In the genomic region with DNA sequence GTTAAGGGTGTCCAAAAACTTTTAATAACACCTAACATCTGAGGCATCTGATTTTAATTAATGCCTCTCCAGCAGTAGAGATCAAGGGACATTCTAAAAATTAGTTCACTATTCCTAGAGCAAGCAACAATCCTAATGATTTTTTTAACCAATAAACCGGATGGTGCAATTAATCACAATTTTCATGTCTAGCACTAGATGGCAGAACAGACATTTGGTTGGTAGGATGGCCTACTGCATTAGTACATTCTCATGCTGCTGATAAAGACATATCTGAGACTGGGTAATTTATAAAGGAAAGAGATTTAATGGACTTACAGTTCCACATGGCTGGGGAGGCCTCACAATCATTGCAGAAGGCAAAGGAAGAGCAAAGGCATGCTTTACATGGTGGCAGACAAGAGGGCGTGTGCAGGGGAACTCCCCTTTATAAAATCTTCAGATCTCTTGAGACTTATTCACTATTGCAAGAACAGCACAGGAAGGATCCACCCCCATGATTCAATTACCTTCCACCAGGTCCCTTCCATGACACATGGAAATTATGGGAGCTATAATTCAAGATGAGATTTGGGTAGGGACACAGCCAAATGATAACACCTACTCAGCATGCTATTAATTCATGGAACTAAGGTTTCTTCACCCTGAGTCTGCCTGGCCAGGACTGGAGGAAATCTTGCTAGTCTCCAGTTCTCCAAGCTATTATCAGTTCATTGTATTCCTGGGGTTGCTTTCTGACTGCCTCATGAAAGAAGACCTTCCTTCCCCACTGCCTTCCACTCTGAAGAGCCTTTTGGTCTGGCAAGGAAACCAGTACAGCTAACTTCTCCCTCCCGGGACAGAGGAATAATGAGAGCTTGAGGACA, we compare ENCODE assay signal across 22 cellular contexts. TPM values are rescaled to one million over a fixed set of nuclear protein-coding genes. Genes with fewer than 3 reads are reported as not detected.
DNase-seq lines count a peak whose midpoint lies in the region; ATAC-seq and TF ChIP-seq lines count a peak whose summit lies in the region.
"Had no signal": no experiment of that assay in that cellular context is flagged by ENCODE, and none has a peak within 500 bp of the region (broad histone marks: within the 10 kb centered on the region; RNA-seq: fewer than 3 reads in every experiment).

No MANE protein-coding gene starts in this region.

- H4K20me1 ChIP-seq in SK-N-SH (ENCODE audit: insufficient read depth), result no peaks in the 10 kb centered on the region

- no peaks in the 10 kb centered on the region for H3K4me1 ChIP-seq in SK-N-SH (ENCODE audit: control insufficient read depth in 1 of 2, insufficient read depth in 2 of 2, low read depth in 1 of 2, low read length in 1 of 2)
- H3K4me1 ChIP-seq: Peyer's patch, prostate gland, uterus had no signal

- H3K9me3 ChIP-seq in SK-N-SH, result no peaks in the 10 kb centered on the region
- H3K9me3 ChIP-seq: Peyer's patch, prostate gland, uterus had no signal

- DNase-seq in ELR (ENCODE audit: low read depth) (peak; percentile 41), SK-N-SH (no peak), left lobe of liver (ENCODE audit: low spot score) (no peak), NCI-H146 treated with DMSO at 0.1 percent for 48 hours (lab: John Stamatoyannopoulos, UW; ENCODE audit: unreplicated experiment) (no peak), RWPE1 (ENCODE audit: low spot score) (no peak)
- DNase-seq in Jurkat, Clone E6-1 (ENCODE audit: low read depth, low spot score), result peak; percentile 11
- DNase-seq: activated CD4-positive, alpha-beta T cell treated with anti-CD3 and anti-CD28 coated beads, Interleukin-2, amount 10 ng/mL, durations not matched to agents 7 days and 5 days; effector memory CD8-positive, alpha-beta T cell; islet precursor cell; KBM-7; NCI-H1417; NCI-H2171; NCI-H748 treated with DMSO at 0.1 percent for 48 hours; Peyer's patch; stimulated activated CD4-positive, alpha-beta T cell treated with anti-CD3 and anti-CD28 coated beads, Interleukin-4, amount 100 ng/mL, for 1 hour; T-cell; uterus had no signal

- H3K4me2 ChIP-seq in SK-N-SH, result no peak overlapping the region
- H3K4me2 ChIP-seq: hepatocyte had no signal

- no peak overlapping the region for H3K4me3 ChIP-seq in Jurkat, Clone E6-1 (ENCODE audit: low read length)
- H3K4me3 ChIP-seq in SK-N-SH (ENCODE audit: low read depth in 2 of 2, low read length in 1 of 2), result no peak overlapping the region
- H3K4me3 ChIP-seq: hepatocyte, Peyer's patch, prostate gland, skin epidermis, uterus had no signal

- CTCF ChIA-PET in SK-N-SH (lab: Yijun Ruan, JAX) (interaction anchor here (1.0 kb wide), 1 partner anchor 22 kb away, joined by 3 read pairs; no protein-coding TSS in a partner anchor), RWPE1 (lab: Yijun Ruan, JAX) (interaction anchor here (0.6 to 0.7 kb wide), 2 partner anchors 40 to 514 kb away, joined by 4 to 5 read pairs; no protein-coding TSS in a partner anchor)

- peaks cover 99% of the 10 kb centered on the region for H3K79me2 ChIP-seq in SK-N-SH (ENCODE audit: insufficient read depth)
- H3K79me2 ChIP-seq: hepatocyte had no signal

- ATAC-seq in left lobe of liver, result peak; percentile 57
- ATAC-seq in GM19324 (IDR thresholded peaks at IDR 0.05; ENCODE audit: low FRiP score, unreplicated experiment), result no peak
- ATAC-seq: effector memory CD8-positive, alpha-beta T cell; natural killer cell treated with Interleukin-12 subunit alpha and Interleukin-12 subunit beta and Interleukin-15 and Interleukin-18, amount 100 ng/mL, for 72 hours; T-cell had no signal

- TF ChIP-seq CTCF in SK-N-SH (IDR thresholded peaks at IDR 0.05) (peak; percentile 42), RWPE1 (conservative IDR thresholded peaks at IDR 0.05; ENCODE audit: low read depth) (no peak)

- H3K27me3 ChIP-seq in SK-N-SH (ENCODE audit: insufficient read depth), result no peaks in the 10 kb centered on the region
- H3K27me3 ChIP-seq: hepatocyte, Peyer's patch, uterus had no signal

- H2AFZ ChIP-seq in SK-N-SH (ENCODE audit: low read depth), result no peak overlapping the region
- H2AFZ ChIP-seq: hepatocyte had no signal

- 90% methylated on average over 3 of the region's 3 CpGs for WGBS in SK-N-SH (ENCODE audit: low lambda C conversion rate)

- peak; percentile 25; the same call in 1 of the 2 replicates for TF ChIP-seq RAD21 in SK-N-SH (IDR thresholded peaks at IDR 0.05; ENCODE audit: low read length)

- POLR2A ChIA-PET in SK-N-SH (lab: Yijun Ruan, JAX) (no interaction called here), RWPE1 (lab: Yijun Ruan, JAX; ENCODE audit: low non-redundant PET) (no interaction called here)

- no peak for TF ChIP-seq EP300 in SK-N-SH (IDR thresholded peaks at IDR 0.05; ENCODE audit: borderline replicate concordance in 1 of 2, low read depth in 1 of 2, low read length in 1 of 2)

- peaks cover 4% of the 10 kb centered on the region for H3F3A ChIP-seq in SK-N-SH (replicated peaks; ENCODE audit: insufficient read depth)

- no peaks in the 10 kb centered on the region for H3K9me2 ChIP-seq in SK-N-SH

- H3K9ac ChIP-seq in SK-N-SH, result no peak overlapping the region

- no peak overlapping the region for H3K27ac ChIP-seq in SK-N-SH (ENCODE audit: low read depth in 2 of 2, low read length in 1 of 2)
- no peak overlapping the region for H3K27ac ChIP-seq in RWPE1
- H3K27ac ChIP-seq: hepatocyte, Peyer's patch, prostate gland, skin epidermis, uterus had no signal

- peaks cover 0 to 15% of the 10 kb centered on the region in 2 experiments for H3K36me3 ChIP-seq in SK-N-SH (replicated peaks in 1 of 2; ENCODE audit: control insufficient read depth in 1 of 2, insufficient read depth in 2 of 2, low read length in 1 of 2)
- H3K36me3 ChIP-seq: Peyer's patch, prostate gland, uterus had no signal

TF ChIP-seq in SK-N-SH, 30 proteins besides CTCF, POLR2A, EP300 and RAD21:
- TF ChIP-seq ELF1 (IDR thresholded peaks at IDR 0.05) (no peak), TEAD4 (IDR thresholded peaks at IDR 0.05; ENCODE audit: borderline replicate concordance, insufficient read depth) (no peak), CHD2 (IDR thresholded peaks at IDR 0.05; ENCODE audit: low read length, partially characterized antibody) (no peak), NFIC (IDR thresholded peaks at IDR 0.05; ENCODE audit: borderline replicate concordance) (no peak), GATA2 (CRISPR knock-in tag; IDR thresholded peaks at IDR 0.05) (no peak), PBX3 (IDR thresholded peaks at IDR 0.05) (no peak), FOXJ3 (CRISPR knock-in tag; IDR thresholded peaks at IDR 0.05) (no peak), JUND (IDR thresholded peaks at IDR 0.05) (no peak), RCOR1 (IDR thresholded peaks at IDR 0.05; ENCODE audit: low read length) (no peak), FOXM1 (IDR thresholded peaks at IDR 0.05; ENCODE audit: low read depth) (no peak)

RNA-seq across cellular contexts. Expression of gene HS3ST3A1, which starts 24.8 kb away (rescaled TPM):
- not detected for polyA plus RNA-seq in Jurkat, Clone E6-1 (2012; ENCODE audit: insufficient read depth, insufficient read length)
- 17.1 and 22.6 TPM in 2 replicates for polyA plus RNA-seq in SK-N-SH (2012; rRNA removed)
- polyA plus RNA-seq in SK-N-SH (2012; cell fraction: cytosol; rRNA removed), result 8.6 and 16.2 TPM in 2 replicates
- polyA plus RNA-seq in SK-N-SH (2012; cell fraction: nucleus; rRNA removed), result 20.7 and 23.4 TPM in 2 replicates
- 7.6 TPM for total RNA-seq in left lobe of liver

Comparison
In these comparisons a context has a peak if more than half of its experiments do, and no peak if none do; other contexts are left out.
1. DNase-seq: peak in ELR (single experiment) and Jurkat, Clone E6-1 (single experiment); none in SK-N-SH (single experiment), left lobe of liver (single experiment), NCI-H146 treated with DMSO at 0.1 percent for 48 hours (single experiment) and RWPE1 (single experiment).